1 cellular context compared by ENCODE assay signal in genomic region chr1:12715896-12716437, GRCh38.
TF ChIP-seq lines count a peak whose summit lies in the region.

TSS of gene AADACL3 (plus strand) at chr1:12716110. CDS start at chr1:12716177, 67 bp downstream.

TF ChIP-seq in GM23338, 12 proteins besides CTCF, POLR2A, EP300 and RAD21 (continued from another document):
- TF ChIP-seq ZNF462 (CRISPR knock-in tag; IDR thresholded peaks at IDR 0.05) (no peak), ETS1 (IDR thresholded peaks at IDR 0.05) (no peak), JUNB (IDR thresholded peaks at IDR 0.05; ENCODE audit: unreplicated experiment) (no peak), POLR2AphosphoS5 (IDR thresholded peaks at IDR 0.05; ENCODE audit: low read depth) (no peak), NANOG (IDR thresholded peaks at IDR 0.05; ENCODE audit: borderline replicate concordance) (no peak)
